In the genomic region with DNA sequence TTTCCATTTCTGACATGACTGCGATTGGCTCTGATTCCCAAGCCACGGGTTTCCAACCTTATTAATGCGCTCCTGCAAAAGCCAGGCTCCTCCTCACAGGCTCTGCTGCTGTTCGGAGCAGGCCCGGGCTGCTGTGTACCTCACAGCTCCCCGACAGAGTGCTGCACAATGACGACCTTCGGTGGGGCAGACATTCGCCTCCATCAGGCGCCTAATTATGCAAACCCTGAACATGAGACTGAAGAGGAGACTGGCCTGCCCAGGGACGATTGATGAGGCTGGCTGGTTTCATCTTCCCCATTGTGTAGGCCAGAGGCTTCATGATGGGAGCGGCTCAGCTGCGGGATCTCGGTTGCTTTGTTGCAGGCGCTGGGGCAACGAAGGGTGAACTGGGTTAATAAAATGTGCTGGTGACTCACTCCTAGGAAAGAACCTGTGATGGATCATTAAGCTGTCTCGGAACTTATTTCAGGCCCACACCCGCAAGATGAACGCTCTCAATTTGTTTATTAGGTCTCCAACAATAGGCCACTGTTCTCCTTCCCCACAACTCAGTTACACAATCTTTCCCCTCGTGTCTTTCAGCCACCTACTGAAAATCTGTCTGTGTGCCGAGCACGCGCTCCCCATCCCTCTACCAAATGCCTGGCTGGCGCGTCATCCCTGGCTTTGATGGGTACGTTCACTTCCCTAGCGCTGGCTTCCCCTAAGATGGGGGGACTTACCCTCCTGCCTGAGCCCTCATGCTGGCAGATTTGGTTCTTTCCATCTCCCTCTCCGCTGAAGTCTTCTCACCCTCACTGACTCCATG, we compare ENCODE assay signal across 10 cellular contexts. TPM values are rescaled to one million over a fixed set of nuclear protein-coding genes. Genes with fewer than 3 reads are reported as not detected.
A peak's percentile ranks its signal among the peaks of the same experiment; 100 is the strongest.
DNase-seq lines count a peak whose midpoint lies in the region; ATAC-seq and TF ChIP-seq lines count a peak whose summit lies in the region.
"Had no signal": no experiment of that assay in that cellular context is flagged by ENCODE, and none has a peak within 500 bp of the region (broad histone marks: within the 10 kb centered on the region; RNA-seq: fewer than 3 reads in every experiment).

No MANE protein-coding gene starts in this region.

- H3K27ac Mint-ChIP-seq in glutamatergic neuron (ENCODE audit: unreplicated experiment) = peak overlapping the region; percentile 1
- peak overlapping the region; percentile 89 for H3K27ac Mint-ChIP-seq in progenitor cell of endocrine pancreas

- ATAC-seq in HG03108 (IDR thresholded peaks at IDR 0.05; ENCODE audit: unreplicated experiment) = no peak
- no peak for ATAC-seq in GM18519 (IDR thresholded peaks at IDR 0.05; ENCODE audit: low FRiP score, unreplicated experiment)

- DNase-seq in GM13976 (ENCODE audit: low spot score) = peak; percentile 6
- DNase-seq in T1000 (lab: John Stamatoyannopoulos, UW) = peak; percentile 73
- DNase-seq in glutamatergic neuron = no peak
- no peak for DNase-seq in progenitor cell of endocrine pancreas (ENCODE audit: low spot score, unreplicated experiment)
- DNase-seq in SW 1271 (lab: John Stamatoyannopoulos, UW) = no peak
- DNase-seq in activated CD4-positive, alpha-beta T cell treated with anti-CD3 and anti-CD28 coated beads for 1 hour = no peak
- DNase-seq: activated naive CD4-positive, alpha-beta T cell; left cardiac atrium had no signal

- H3K36me3 Mint-ChIP-seq in glutamatergic neuron (ENCODE audit: unreplicated experiment) = no peaks in the 10 kb centered on the region
- H3K36me3 Mint-ChIP-seq in progenitor cell of endocrine pancreas (ENCODE audit: insufficient read depth) = no peaks in the 10 kb centered on the region

- H3K4me1 Mint-ChIP-seq in glutamatergic neuron (ENCODE audit: low read depth, unreplicated experiment) (peaks cover 7% of the 10 kb centered on the region), progenitor cell of endocrine pancreas (ENCODE audit: low read depth) (peaks cover 33% of the 10 kb centered on the region)

- in situ Hi-C loops in GM13976 (cut with MboI; ENCODE audit: low sequenced_read_pairs, unreplicated experiment) = no loop called here

- no peak for TF ChIP-seq CTCF in GM13976 (IDR thresholded peaks at IDR 0.05; ENCODE audit: borderline replicate concordance, control extremely low read depth, extremely low read depth, insufficient read depth, missing control alignments)
- TF ChIP-seq CTCF in glutamatergic neuron (IDR thresholded peaks at IDR 0.05; ENCODE audit: partially characterized antibody, unreplicated experiment) = no peak
- no peak for TF ChIP-seq CTCF in progenitor cell of endocrine pancreas (IDR thresholded peaks at IDR 0.05; ENCODE audit: unreplicated experiment)

- H3K27me3 Mint-ChIP-seq in glutamatergic neuron (ENCODE audit: unreplicated experiment) (peaks cover 2% of the 10 kb centered on the region), progenitor cell of endocrine pancreas (no peaks in the 10 kb centered on the region)

- peaks cover 5% of the 10 kb centered on the region for H3K9me3 Mint-ChIP-seq in glutamatergic neuron (ENCODE audit: unreplicated experiment)
- H3K9me3 Mint-ChIP-seq in progenitor cell of endocrine pancreas (ENCODE audit: low read depth) = no peaks in the 10 kb centered on the region

- peak overlapping the region; percentile 48 for H3K4me3 Mint-ChIP-seq in glutamatergic neuron (ENCODE audit: unreplicated experiment)
- H3K4me3 Mint-ChIP-seq in progenitor cell of endocrine pancreas (ENCODE audit: low read depth) = no peak overlapping the region

RNA-seq across cellular contexts. Expression of a gene that starts 27.2 kb away (rescaled TPM):
- 78.7 TPM for total RNA-seq in glutamatergic neuron (ENCODE audit: unreplicated experiment)
- 41.0 and 43.9 TPM in 2 replicates for total RNA-seq in progenitor cell of endocrine pancreas

RNA-seq across cellular contexts. Expression of a gene that starts 58.0 kb away (rescaled TPM):
- 3.5 TPM for total RNA-seq in glutamatergic neuron (ENCODE audit: unreplicated experiment)
- not detected in 2 replicates for total RNA-seq in progenitor cell of endocrine pancreas

Comparison
In these comparisons a context has a peak if more than half of its experiments do, and no peak if none do; other contexts are left out.
1. DNase-seq: peak in GM13976 (single experiment) and T1000 (single experiment); none in glutamatergic neuron (single experiment), progenitor cell of endocrine pancreas (single experiment), SW 1271 (0 of 2) and activated CD4-positive, alpha-beta T cell treated with anti-CD3 and anti-CD28 coated beads for 1 hour (single experiment).